In genomic region chr1:183567584-183567983, GRCh38 we compare ENCODE assay signal across 8 cellular contexts. TPM values are rescaled to one million over a fixed set of nuclear protein-coding genes. Genes with fewer than 3 reads are reported as not detected.
DNase-seq lines count a peak whose midpoint lies in the region; ATAC-seq and TF ChIP-seq lines count a peak whose summit lies in the region.

No MANE protein-coding gene starts in this region.

- no peaks in the 10 kb centered on the region for H3K27me3 ChIP-seq in left lung

- DNase-seq in activated naive CD4-positive, alpha-beta T cell treated with anti-CD3 and anti-CD28 coated beads, Interleukin-2, amount 50 U/mL, for 72 hours (ENCODE audit: low spot score in 2 of 2), result no peak
- DNase-seq in activated naive CD4-positive, alpha-beta T cell (lab: John Stamatoyannopoulos, UW), result no peak
- no peak for DNase-seq in T-helper 17 cell
- peak; percentile 86 to 91 for DNase-seq in left lung
- no peak for DNase-seq in NCI-H82 (lab: John Stamatoyannopoulos, UW)
- no peak for DNase-seq in NCI-H345 (lab: John Stamatoyannopoulos, UW)
- DNase-seq in NCI-H146 treated with DMSO at 0.1 percent for 48 hours (lab: John Stamatoyannopoulos, UW; ENCODE audit: unreplicated experiment), result no peak

- H3K9me3 ChIP-seq in T-helper 17 cell (ENCODE audit: control insufficient read depth, low read length, poor library complexity, severe bottlenecking) (no peaks in the 10 kb centered on the region), left lung (no peaks in the 10 kb centered on the region)

- peaks cover 0 to 84% of the 10 kb centered on the region in 2 donors for H3K36me3 ChIP-seq in left lung

- H3K4me1 ChIP-seq in left lung, result peaks cover 0 to 38% of the 10 kb centered on the region in 2 donors

- intact Hi-C loops in left lung (cut with DNase I), result no loop called here

- peak overlapping the region; percentile 65 to 80 for H3K27ac ChIP-seq in left lung

- no peaks in the 10 kb centered on the region for H3K27me3 Mint-ChIP-seq in T-helper 17 cell

- H3K4me3 Mint-ChIP-seq in T-helper 17 cell, result no peak overlapping the region

- no peak overlapping the region for H3K4me3 ChIP-seq in left lung

- H3K9me3 Mint-ChIP-seq in activated naive CD4-positive, alpha-beta T cell treated with anti-CD3 and anti-CD28 coated beads, Interleukin-2, amount 50 U/mL, for 72 hours, result no peaks in the 10 kb centered on the region

- H3K36me3 Mint-ChIP-seq in activated naive CD4-positive, alpha-beta T cell treated with anti-CD3 and anti-CD28 coated beads, Interleukin-2, amount 50 U/mL, for 72 hours, result no peaks in the 10 kb centered on the region
- no peaks in the 10 kb centered on the region for H3K36me3 Mint-ChIP-seq in T-helper 17 cell (ENCODE audit: low read depth)

- peak; percentile 23 to 53 for ATAC-seq in activated naive CD4-positive, alpha-beta T cell treated with anti-CD3 and anti-CD28 coated beads, Interleukin-2, amount 50 U/mL, for 72 hours
- ATAC-seq in HG03432 (IDR thresholded peaks at IDR 0.05; ENCODE audit: unreplicated experiment) (peak; percentile 67), T-helper 17 cell (peak; percentile 66), left lung (peak; percentile 69)

- H3K4me1 Mint-ChIP-seq in T-helper 17 cell, result peaks cover 8% of the 10 kb centered on the region

- peak overlapping the region in 1 of 2 donors; percentile 84 for H3K27ac Mint-ChIP-seq in activated naive CD4-positive, alpha-beta T cell treated with anti-CD3 and anti-CD28 coated beads, Interleukin-2, amount 50 U/mL, for 72 hours
- no peak overlapping the region for H3K27ac Mint-ChIP-seq in T-helper 17 cell

- TF ChIP-seq CTCF in left lung (IDR thresholded peaks at IDR 0.05), result no peak

RNA-seq across cellular contexts. Expression of gene NCF2, which starts 22.7 kb away (rescaled TPM):
- 1 to 10 TPM; 4.3 to 9.1 TPM for total RNA-seq in activated naive CD4-positive, alpha-beta T cell treated with anti-CD3 and anti-CD28 coated beads, Interleukin-2, amount 50 U/mL, for 72 hours
- total RNA-seq in T-helper 17 cell, result 10 to 100 TPM in 1 of 2 donors, 1 to 10 TPM in 1; 2.7 to 14.7 TPM
- 100 to 1,000 TPM in 1 of 2 donors, 10 to 100 TPM in 1; 70.9 to 139 TPM for total RNA-seq in left lung

Comparison
In these comparisons a context has a peak if more than half of its experiments do, and no peak if none do; other contexts are left out.
1. DNase-seq: peak in left lung (2 of 2); none in activated naive CD4-positive, alpha-beta T cell treated with anti-CD3 and anti-CD28 coated beads, Interleukin-2, amount 50 U/mL, for 72 hours (0 of 2), activated naive CD4-positive, alpha-beta T cell (0 of 4), T-helper 17 cell (0 of 3), NCI-H82 (single experiment), NCI-H345 (single experiment) and NCI-H146 treated with DMSO at 0.1 percent for 48 hours (single experiment).
2. RNA of gene NCF2, which starts 22.7 kb away (total RNA-seq): 70.9 to 139 TPM in left lung; 2.7 to 14.7 TPM in T-helper 17 cell and 4.3 to 9.1 TPM in activated naive CD4-positive, alpha-beta T cell treated with anti-CD3 and anti-CD28 coated beads, Interleukin-2, amount 50 U/mL, for 72 hours; every median in the first group is over 4 times any median in the second.
3. Peak in every context shown above with its lines, with median percentiles within 50 percentile points of each other: ATAC-seq.